In the genomic region with DNA sequence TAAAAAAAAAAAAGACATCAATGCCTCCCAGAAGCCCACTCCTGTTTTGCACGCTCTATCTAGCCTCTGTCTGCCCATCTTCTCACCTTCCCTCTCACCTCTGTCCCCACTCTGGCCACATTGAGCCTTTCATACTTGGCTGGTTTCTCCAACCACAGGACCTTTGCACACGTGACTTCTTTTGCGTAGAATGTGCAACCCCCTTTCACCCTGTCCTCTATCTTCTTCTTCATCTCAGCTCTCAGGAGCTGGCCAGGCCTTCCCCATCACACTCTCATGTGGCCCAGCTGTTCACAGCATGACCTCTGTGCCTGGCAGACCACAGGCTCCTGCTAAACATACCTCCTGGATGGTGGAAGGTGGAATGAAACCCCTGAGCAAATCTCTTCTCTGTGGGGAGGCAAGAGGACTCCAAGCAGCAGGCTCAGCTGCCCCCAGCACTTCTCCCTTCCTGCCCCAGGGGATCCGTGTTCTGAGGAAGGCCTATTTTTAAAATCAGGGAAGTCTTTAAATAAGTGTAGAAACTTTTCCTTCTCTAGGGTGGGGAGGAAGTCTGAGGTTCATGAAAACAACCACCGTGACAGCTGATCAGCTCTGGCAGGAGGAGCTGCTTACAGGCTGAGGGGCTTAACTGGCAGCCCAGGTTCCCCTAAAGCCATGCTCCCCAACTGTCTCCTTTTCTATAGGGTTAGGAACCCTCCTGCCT, we compare ENCODE assay signal across 9 cellular contexts. TPM values are rescaled to one million over a fixed set of nuclear protein-coding genes. Genes with fewer than 3 reads are reported as not detected.
DNase-seq lines count a peak whose midpoint lies in the region; ATAC-seq and TF ChIP-seq lines count a peak whose summit lies in the region.
"Had no signal": no experiment of that assay in that cellular context is flagged by ENCODE, and none has a peak within 500 bp of the region (broad histone marks: within the 10 kb centered on the region; RNA-seq: fewer than 3 reads in every experiment).

No MANE protein-coding gene starts in this region.

- no peaks in the 10 kb centered on the region for H3K9me3 ChIP-seq in left lung
- peaks cover 0 to 9% (median 0%) of the 10 kb centered on the region in 4 donors for H3K9me3 ChIP-seq in tibial nerve
- H3K9me3 ChIP-seq: SJSA1 had no signal

- H3K27ac ChIP-seq in left lung (peak overlapping the region in 1 of 2 donors; percentile 7), tibial nerve (peak overlapping the region in 2 of 4 donors; percentile 21 to 39)
- H3K27ac ChIP-seq: SJSA1 had no signal

- WGBS in tibial nerve, 2 donors, result 63 to 77% methylated on average over 5 of the region's 5 CpGs

- H3K4me3 ChIP-seq in left lung (no peak overlapping the region), tibial nerve (no peak overlapping the region)
- H3K4me3 ChIP-seq: SJSA1 had no signal

- intact Hi-C loops in left lung (cut with DNase I), result no loop called here

- DNase-seq in NOMO-1 (lab: John Stamatoyannopoulos, UW; ENCODE audit: unreplicated experiment in 2 of 2) (peak; percentile 69 to 84), left lung (no peak), NCI-H1105 (lab: John Stamatoyannopoulos, UW) (no peak), tibial nerve (ENCODE audit: low spot score in 2 of 2) (no peak), HCEC 1CT (no peak), HT-29 (ENCODE audit: low spot score) (no peak)

- no peaks in the 10 kb centered on the region for H3K36me3 ChIP-seq in left lung
- peaks cover 0 to 12% (median 0%) of the 10 kb centered on the region in 3 donors for H3K36me3 ChIP-seq in tibial nerve
- H3K36me3 ChIP-seq: SJSA1 had no signal

- ATAC-seq in GM18870 (IDR thresholded peaks at IDR 0.05; ENCODE audit: unreplicated experiment), result peak; percentile 78
- ATAC-seq in HG02642 (IDR thresholded peaks at IDR 0.05; ENCODE audit: poor library complexity, unreplicated experiment), result peak; percentile 67
- ATAC-seq in left lung, result peak; percentile 67

- TF ChIP-seq POLR2A in tibial nerve (IDR thresholded peaks at IDR 0.05), result no peak

- TF ChIP-seq CTCF in left lung (IDR thresholded peaks at IDR 0.05) (no peak), tibial nerve (IDR thresholded peaks at IDR 0.05) (no peak)

- no peaks in the 10 kb centered on the region for H3K27me3 ChIP-seq in left lung
- no peaks in the 10 kb centered on the region for H3K27me3 ChIP-seq in tibial nerve
- H3K27me3 ChIP-seq: SJSA1 had no signal

- H3K4me1 ChIP-seq in left lung (peaks cover 0 to 10% of the 10 kb centered on the region in 2 donors), tibial nerve (peaks cover 0 to 14% (median 0%) of the 10 kb centered on the region in 4 donors)
- H3K4me1 ChIP-seq: SJSA1 had no signal

- TF ChIP-seq EP300 in tibial nerve (IDR thresholded peaks at IDR 0.05), result peak in 1 of 2 donors; percentile 32

RNA-seq across cellular contexts. Expression of gene HVCN1, which starts 11.6 kb away (rescaled TPM):
- 10 to 100 TPM; 10.7 to 12.4 TPM for total RNA-seq in left lung
- total RNA-seq in tibial nerve, result 10 to 100 TPM in 2 of 4 donors, 1 to 10 TPM in 2; 4.5 to 13.8 (median 9.6) TPM
- total RNA-seq in HT-29 (2014; rRNA removed; shearing (Covaris generic)), result not detected in 2 replicates
- total RNA-seq: SJSA1 had no signal

Comparison
In these comparisons a context has a peak if more than half of its experiments do, and no peak if none do; other contexts are left out.
1. DNase-seq: peak in NOMO-1 (2 of 2); none in left lung (0 of 2), NCI-H1105 (single experiment), tibial nerve (0 of 2), HCEC 1CT (single experiment) and HT-29 (single experiment).
2. Peak in every context shown above with its lines, with median percentiles within 50 percentile points of each other: ATAC-seq.